In the genomic region with DNA sequence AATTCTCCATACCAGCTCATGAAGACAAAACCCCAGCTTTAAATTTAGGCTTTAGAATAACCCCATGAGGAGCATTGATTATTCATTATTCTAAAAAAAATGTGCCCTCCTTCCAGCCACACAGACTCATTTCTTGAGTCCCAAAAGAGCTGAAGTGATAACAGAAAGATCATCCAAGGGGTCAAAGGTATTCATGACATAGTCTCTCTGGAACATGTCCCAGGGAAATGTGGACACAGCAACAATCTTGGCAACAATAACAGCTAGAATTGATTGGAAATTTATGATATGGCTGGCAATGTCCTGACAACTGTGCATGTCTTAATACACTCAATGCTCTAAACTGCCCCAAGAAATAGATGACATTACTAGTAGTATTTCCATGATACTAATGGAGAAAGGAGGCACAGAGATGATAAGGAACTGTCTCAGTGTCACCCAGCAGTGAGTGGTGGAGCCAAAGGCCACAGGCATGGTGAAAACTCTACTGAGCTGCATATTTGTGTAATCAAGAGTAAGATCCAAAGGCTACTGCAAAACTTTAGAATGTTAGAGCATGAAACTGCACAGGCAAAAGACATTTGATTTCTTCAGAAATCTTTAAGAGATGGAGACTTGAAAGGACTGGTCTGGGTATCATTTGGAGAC, we compare ENCODE assay signal across 29 cellular contexts. TPM values are rescaled to one million over a fixed set of nuclear protein-coding genes. Genes with fewer than 3 reads are reported as not detected.
DNase-seq lines count a peak whose midpoint lies in the region; ATAC-seq, FAIRE-seq and TF ChIP-seq lines count a peak whose summit lies in the region.
"Had no signal": no experiment of that assay in that cellular context is flagged by ENCODE, and none has a peak within 500 bp of the region (broad histone marks: within the 10 kb centered on the region; RNA-seq: fewer than 3 reads in every experiment).

No MANE protein-coding gene starts in this region.

- FAIRE-seq in HepG2 (lab: Jason Lieb, UNC) (no peak), small intestine (lab: Jason Lieb, UNC) (no peak)
- FAIRE-seq: GM12878, GM12892, GM18507 had no signal

- no peaks in the 10 kb centered on the region for H3K79me2 ChIP-seq in HepG2 (ENCODE audit: insufficient read depth, low read length)

- TF ChIP-seq EP300 in HepG2 (IDR thresholded peaks at IDR 0.05; ENCODE audit: low read depth in 2 of 2, low read length in 2 of 2) (no peak), HepG2 (CRISPR knock-in tag; IDR thresholded peaks at IDR 0.05; ENCODE audit: borderline replicate concordance) (no peak)

- no peak overlapping the region for H3K27ac ChIP-seq in liver (ENCODE audit: low read depth in 1 of 2, low read length in 2 of 2)
- no peak overlapping the region for H3K27ac ChIP-seq in HepG2 (ENCODE audit: extremely low read length, insufficient read depth, low read length)
- H3K27ac ChIP-seq in small intestine (ENCODE audit: low read depth in 1 of 2, low read length in 1 of 2) = no peak overlapping the region
- H3K27ac ChIP-seq: 22Rv1, BLaER1 had no signal

- H3K9ac ChIP-seq in liver (ENCODE audit: low read depth in 1 of 2, low read length in 2 of 2) (no peak overlapping the region), HepG2 (ENCODE audit: insufficient read depth, low read depth, low read length) (no peak overlapping the region)
- H3K9ac ChIP-seq: BLaER1 had no signal

- TF ChIP-seq POLR2A in HepG2 (IDR thresholded peaks at IDR 0.05; ENCODE audit: insufficient read depth in 1 of 2, low read depth in 2 of 2, low read length in 2 of 2) = no peak

- H3K4me2 ChIP-seq in HepG2 (ENCODE audit: low read depth, low read length) = no peak overlapping the region
- H3K4me2 ChIP-seq: BLaER1 had no signal

- H3K36me3 ChIP-seq in liver (ENCODE audit: control insufficient read depth in 4 of 4, insufficient read depth in 3 of 4, low read depth in 1 of 4, low read length in 3 of 4) (no peaks in the 10 kb centered on the region), HepG2 (replicated peaks in 1 of 2; ENCODE audit: control insufficient read depth in 1 of 2, insufficient read depth in 2 of 2, low read length in 2 of 2) (no peaks in the 10 kb centered on the region), small intestine (ENCODE audit: control insufficient read depth in 2 of 2, insufficient read depth in 2 of 2, low read length in 2 of 2) (no peaks in the 10 kb centered on the region)
- H3K36me3 ChIP-seq: BE2C, BLaER1 had no signal

- H3K36me3 Mint-ChIP-seq in activated T-cell treated with anti-CD3 and anti-CD28 coated beads, Interleukin-2, amount 50 U/mL, for 4 hours (ENCODE audit: insufficient read depth) = no peaks in the 10 kb centered on the region
- H3K36me3 Mint-ChIP-seq: CD14-positive monocyte; CD4-positive, alpha-beta memory T cell; CD4-positive, CD25-positive, alpha-beta regulatory T cell; CD8-positive, alpha-beta memory T cell had no signal

- no peak overlapping the region for H2AFZ ChIP-seq in HepG2 (ENCODE audit: low read length)

- ATAC-seq in HepG2 (no peak), left lobe of liver (peak; percentile 78)
- ATAC-seq in activated T-cell treated with anti-CD3 and anti-CD28 coated beads, Interleukin-2, amount 50 U/mL, for 4 hours = no peak
- ATAC-seq: GM12878 had no signal

- H3K4me1 ChIP-seq in liver (ENCODE audit: control insufficient read depth in 4 of 4, insufficient read depth in 4 of 4, low read length in 3 of 4) (peaks cover 1 to 7% (median 4%) of the 10 kb centered on the region in 4 donors), HepG2 (ENCODE audit: insufficient read depth, low read length) (no peaks in the 10 kb centered on the region), small intestine (ENCODE audit: control insufficient read depth in 2 of 2, insufficient read depth in 1 of 2, low read depth in 1 of 2, low read length in 1 of 2) (no peaks in the 10 kb centered on the region)
- H3K4me1 ChIP-seq: BE2C, BLaER1 had no signal

- CTCF ChIA-PET in HepG2 (lab: Yijun Ruan, JAX; ENCODE audit: low intra/inter-chr PET ratio, low total read pairs) = no interaction called here

- no peak for DNase-seq in HepG2 (ENCODE audit: low spot score)
- no peak for DNase-seq in left lobe of liver (ENCODE audit: low spot score)
- DNase-seq in small intestine = peak; percentile 49
- no peak for DNase-seq in cardiac septum (ENCODE audit: low spot score)
- no peak for DNase-seq in activated T-cell treated with anti-CD3 and anti-CD28 coated beads, Interleukin-2, amount 50 U/mL, for 4 hours
- DNase-seq: ACHN; BE2C; C1 segment of cervical spinal cord; CD4-positive, alpha-beta memory T cell; CD4-positive, CD25-positive, alpha-beta regulatory T cell; CD8-positive, alpha-beta memory T cell; COR-L47; DMS 273 treated with DMSO at 0.1 percent for 48 hours; DMS153; DMS53; DMS79; DND-41; EL; GDM1 had no signal

- H3K4me3 Mint-ChIP-seq in activated T-cell treated with anti-CD3 and anti-CD28 coated beads, Interleukin-2, amount 50 U/mL, for 4 hours = no peak overlapping the region
- H3K4me3 Mint-ChIP-seq: CD14-positive monocyte; CD4-positive, alpha-beta memory T cell; CD4-positive, CD25-positive, alpha-beta regulatory T cell; CD8-positive, alpha-beta memory T cell had no signal

- TF ChIP-seq RAD21 in liver (IDR thresholded peaks at IDR 0.05) (no peak), HepG2 (CRISPR knock-in tag; IDR thresholded peaks at IDR 0.05) (no peak)

- H4K20me1 ChIP-seq in HepG2 (ENCODE audit: insufficient read depth, low read length) = no peaks in the 10 kb centered on the region
- H4K20me1 ChIP-seq: BLaER1 had no signal

- H3K4me3 ChIP-seq in liver (ENCODE audit: low read depth in 1 of 3, low read length in 3 of 3) (no peak overlapping the region), HepG2 (replicated peaks in 1 of 3; ENCODE audit: insufficient read depth in 1 of 3, low read depth in 2 of 3, low read length in 3 of 3) (no peak overlapping the region), small intestine (ENCODE audit: low read depth in 1 of 2, low read length in 2 of 2) (no peak overlapping the region)
- H3K4me3 ChIP-seq: BLaER1, GM12878 had no signal

- H3K9me3 Mint-ChIP-seq in activated T-cell treated with anti-CD3 and anti-CD28 coated beads, Interleukin-2, amount 50 U/mL, for 4 hours = no peaks in the 10 kb centered on the region
- H3K9me3 Mint-ChIP-seq: CD4-positive, alpha-beta memory T cell; CD4-positive, CD25-positive, alpha-beta regulatory T cell; CD8-positive, alpha-beta memory T cell had no signal

- no TSS peak for BruUV-seq in HepG2 (replicated peaks; lab: Mats Ljungman, UMichigan)

- POLR2A ChIA-PET in HepG2 (lab: Yijun Ruan, JAX) = no interaction called here

- H3K27me3 ChIP-seq in liver (ENCODE audit: control insufficient read depth in 4 of 4, insufficient read depth in 4 of 4, low read length in 3 of 4) (peaks cover 0 to 2% (median 0%) of the 10 kb centered on the region in 4 donors), HepG2 (ENCODE audit: control insufficient read depth in 1 of 2, insufficient read depth in 2 of 2, low read length in 2 of 2) (no peaks in the 10 kb centered on the region), small intestine (ENCODE audit: control insufficient read depth in 2 of 2, insufficient read depth in 2 of 2, low read length in 2 of 2) (no peaks in the 10 kb centered on the region)
- H3K27me3 ChIP-seq: BE2C had no signal

- H3K4me1 Mint-ChIP-seq in activated T-cell treated with anti-CD3 and anti-CD28 coated beads, Interleukin-2, amount 50 U/mL, for 4 hours (ENCODE audit: low read depth) = no peaks in the 10 kb centered on the region
- H3K4me1 Mint-ChIP-seq: CD14-positive monocyte; CD4-positive, alpha-beta memory T cell; CD4-positive, CD25-positive, alpha-beta regulatory T cell; CD8-positive, alpha-beta memory T cell had no signal

- no peaks in the 10 kb centered on the region for H3K27me3 Mint-ChIP-seq in activated T-cell treated with anti-CD3 and anti-CD28 coated beads, Interleukin-2, amount 50 U/mL, for 4 hours (ENCODE audit: low read depth)
- H3K27me3 Mint-ChIP-seq: CD4-positive, CD25-positive, alpha-beta regulatory T cell had no signal

- no peak for TF ChIP-seq CTCF in liver (IDR thresholded peaks at IDR 0.05; ENCODE audit: low read depth, low read length, missing input control)
- TF ChIP-seq CTCF in HepG2 (CRISPR knock-in tag; IDR thresholded peaks at IDR 0.05) = no peak

- H3K9me3 ChIP-seq in liver (ENCODE audit: control insufficient read depth in 4 of 4, low read length in 3 of 4) (no peaks in the 10 kb centered on the region), HepG2 (ENCODE audit: low read length) (no peaks in the 10 kb centered on the region), small intestine (ENCODE audit: control insufficient read depth, low read depth) (no peaks in the 10 kb centered on the region)
- H3K9me3 ChIP-seq: BE2C, BLaER1 had no signal

- in situ Hi-C loops in HepG2 (cut with HindIII; ENCODE audit: extremely low pct_ligation_motif_present, low pct_unique_long_range_greater_than_20kb) = no loop called here

- intact Hi-C loops in HepG2 (cut with micrococcal nuclease; ENCODE audit: unreplicated experiment) (no loop called here), cardiac septum (cut with DNase I) (no loop called here)

RNA-seq across cellular contexts. Expression of a gene that starts 37.3 kb away (rescaled TPM):
- not detected for total RNA-seq in liver
- polyA plus RNA-seq in liver = not detected
- not detected in 2 replicates for total RNA-seq in HepG2 (2016; rRNA removed; fragmentation: Illumina TruSeq; extraction: Trizol)
- total RNA-seq in HepG2 (2016; cell fraction: cytosol; rRNA removed; fragmentation: Illumina TruSeq; extraction: Trizol; ENCODE audit: low read depth) = not detected in 2 replicates
- not detected in 2 replicates for total RNA-seq in HepG2 (2016; cell fraction: insoluble cytoplasmic fraction; rRNA removed; fragmentation: Illumina TruSeq; extraction: Trizol)
- total RNA-seq in HepG2 (2016; cell fraction: membrane; rRNA removed; fragmentation: Illumina TruSeq; extraction: Trizol) = not detected in 2 replicates
- not detected in 2 replicates for total RNA-seq in HepG2 (2016; cell fraction: nucleus; rRNA removed; fragmentation: Illumina TruSeq; extraction: Trizol)
- polyA plus RNA-seq in HepG2 (2011; rRNA removed) = not detected in 2 replicates
- polyA plus RNA-seq in HepG2 (2011; cell fraction: cytosol; rRNA removed) = not detected in 2 replicates
- not detected in 2 replicates for polyA plus RNA-seq in HepG2 (2011; cell fraction: nucleus; rRNA removed)
- not detected in 2 replicates for polyA plus RNA-seq in HepG2 (2012)
- not detected in 2 replicates for polyA plus RNA-seq in HepG2 (2016; cell fraction: cytosol; fragmentation: Illumina TruSeq; extraction: Trizol; ENCODE audit: low read depth)
- polyA plus RNA-seq in HepG2 (2016; cell fraction: insoluble cytoplasmic fraction; fragmentation: Illumina TruSeq; extraction: Trizol; ENCODE audit: low read depth) = not detected in 2 replicates
- not detected in 2 replicates for polyA plus RNA-seq in HepG2 (2016; cell fraction: membrane; fragmentation: Illumina TruSeq; extraction: Trizol; ENCODE audit: low read depth)
- not detected in 2 replicates for polyA plus RNA-seq in HepG2 (2016; cell fraction: nucleus; fragmentation: Illumina TruSeq; extraction: Trizol; ENCODE audit: insufficient read depth, low read depth)
- not detected in 2 replicates for polyA minus RNA-seq in HepG2 (2011; rRNA and poly(A)+ RNA removed; ENCODE audit: low replicate concordance)
- not detected in 2 replicates for polyA minus RNA-seq in HepG2 (2011; cell fraction: cytosol; rRNA and poly(A)+ RNA removed)
- not detected in 2 replicates for polyA minus RNA-seq in HepG2 (2011; cell fraction: nucleus; rRNA and poly(A)+ RNA removed)
- total RNA-seq in left lobe of liver = not detected
- polyA plus RNA-seq in small intestine = not detected
- not detected for total RNA-seq in cardiac septum
- total RNA-seq in activated T-cell treated with anti-CD3 and anti-CD28 coated beads, Interleukin-2, amount 50 U/mL, for 4 hours = not detected
- total RNA-seq: CD4-positive, alpha-beta memory T cell; CD4-positive, CD25-positive, alpha-beta regulatory T cell; CD8-positive, alpha-beta memory T cell; G401; GM12878 had no signal
- polyA plus RNA-seq: AG04450; CD14-positive monocyte; CD4-positive, alpha-beta memory T cell; CD4-positive, CD25-positive, alpha-beta regulatory T cell; CD8-positive, alpha-beta memory T cell; GM12878 had no signal

RNA-seq across cellular contexts. Expression of a gene that starts 58.5 kb away (rescaled TPM):
- total RNA-seq in liver (not detected), HepG2 (2016; rRNA removed; fragmentation: Illumina TruSeq; extraction: Trizol) (not detected in 2 replicates), left lobe of liver (not detected), cardiac septum (not detected)
- polyA plus RNA-seq in liver (not detected), HepG2 (2011; rRNA removed) (not detected in 2 replicates), small intestine (not detected)
- not detected in 2 replicates for total RNA-seq in HepG2 (2016; cell fraction: cytosol; rRNA removed; fragmentation: Illumina TruSeq; extraction: Trizol; ENCODE audit: low read depth)
- total RNA-seq in HepG2 (2016; cell fraction: insoluble cytoplasmic fraction; rRNA removed; fragmentation: Illumina TruSeq; extraction: Trizol) = not detected in 2 replicates
- not detected in 2 replicates for total RNA-seq in HepG2 (2016; cell fraction: membrane; rRNA removed; fragmentation: Illumina TruSeq; extraction: Trizol)
- total RNA-seq in HepG2 (2016; cell fraction: nucleus; rRNA removed; fragmentation: Illumina TruSeq; extraction: Trizol) = not detected in 2 replicates
- not detected in 2 replicates for polyA plus RNA-seq in HepG2 (2011; cell fraction: cytosol; rRNA removed)
- polyA plus RNA-seq in HepG2 (2011; cell fraction: nucleus; rRNA removed) = not detected in 2 replicates
- not detected in 2 replicates for polyA plus RNA-seq in HepG2 (2012)
- polyA plus RNA-seq in HepG2 (2016; cell fraction: cytosol; fragmentation: Illumina TruSeq; extraction: Trizol; ENCODE audit: low read depth) = not detected in 2 replicates
- polyA plus RNA-seq in HepG2 (2016; cell fraction: insoluble cytoplasmic fraction; fragmentation: Illumina TruSeq; extraction: Trizol; ENCODE audit: low read depth) = not detected in 2 replicates
- polyA plus RNA-seq in HepG2 (2016; cell fraction: membrane; fragmentation: Illumina TruSeq; extraction: Trizol; ENCODE audit: low read depth) = not detected in 2 replicates
- polyA plus RNA-seq in HepG2 (2016; cell fraction: nucleus; fragmentation: Illumina TruSeq; extraction: Trizol; ENCODE audit: insufficient read depth, low read depth) = not detected in 2 replicates
- not detected in 2 replicates for polyA minus RNA-seq in HepG2 (2011; rRNA and poly(A)+ RNA removed; ENCODE audit: low replicate concordance)
- not detected in 2 replicates for polyA minus RNA-seq in HepG2 (2011; cell fraction: cytosol; rRNA and poly(A)+ RNA removed)
- not detected in 2 replicates for polyA minus RNA-seq in HepG2 (2011; cell fraction: nucleus; rRNA and poly(A)+ RNA removed)
- total RNA-seq in activated T-cell treated with anti-CD3 and anti-CD28 coated beads, Interleukin-2, amount 50 U/mL, for 4 hours = not detected
- total RNA-seq: A172; CD4-positive, alpha-beta memory T cell; CD4-positive, CD25-positive, alpha-beta regulatory T cell; CD8-positive, alpha-beta memory T cell; G401; GM12878 had no signal
- polyA plus RNA-seq: AG04450; CD14-positive monocyte; CD4-positive, alpha-beta memory T cell; CD4-positive, CD25-positive, alpha-beta regulatory T cell; CD8-positive, alpha-beta memory T cell; GM12878 had no signal
